Comparison of ENCODE assay signal across 15 cellular contexts in the genomic region with DNA sequence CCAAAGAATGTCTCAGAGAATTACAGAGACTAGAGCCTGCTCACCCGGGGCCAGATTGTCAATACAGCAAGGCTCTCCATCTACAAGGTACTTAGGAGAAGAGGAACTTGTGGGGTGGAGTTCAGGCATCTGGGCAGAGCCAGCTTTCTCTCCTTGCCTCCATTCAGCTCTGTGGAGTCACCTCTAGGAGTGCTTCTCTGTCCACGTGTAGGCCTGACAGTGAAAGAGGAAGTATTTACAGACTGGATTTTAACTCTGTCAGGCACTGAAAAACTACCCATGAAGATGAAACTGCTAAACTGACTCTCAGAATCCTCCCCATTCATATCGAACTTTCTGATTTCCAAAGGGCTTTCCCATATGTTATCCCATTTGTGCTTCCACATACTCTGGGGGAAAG.
DNase-seq lines count a peak whose midpoint lies in the region; ATAC-seq and TF ChIP-seq lines count a peak whose summit lies in the region.
"Had no signal": no experiment of that assay in that cellular context is flagged by ENCODE, and none has a peak within 500 bp of the region (broad histone marks: within the 10 kb centered on the region; RNA-seq: fewer than 3 reads in every experiment).

No MANE protein-coding gene starts in this region.

- H3K4me1 ChIP-seq in OCI-LY3 (ENCODE audit: low read length) = peaks cover 11% of the 10 kb centered on the region

- no peaks in the 10 kb centered on the region for H3K79me2 ChIP-seq in OCI-LY3 (ENCODE audit: low read length)

- 63 to 79% methylated on average over 3 of the region's 3 CpGs for WGBS in lower leg skin, 2 donors

- DNase-seq in GM20000 (ENCODE audit: low spot score) (peak; percentile 31), lower leg skin (ENCODE audit: low spot score in 2 of 2) (no peak)
- no peak for DNase-seq in central memory CD4-positive, alpha-beta T cell
- no peak for DNase-seq in stimulated activated naive CD4-positive, alpha-beta T cell (lab: John Stamatoyannopoulos, UW)
- no peak for DNase-seq in stimulated activated CD4-positive, alpha-beta T cell treated with anti-CD3 and anti-CD28 coated beads, Interleukin-4, amount 100 ng/mL, for 4 hours
- DNase-seq: activated CD4-positive, alpha-beta T cell treated with anti-CD3 and anti-CD28 coated beads, Interleukin-2, amount 50 U/mL, for 4 hours; activated naive CD4-positive, alpha-beta T cell treated with anti-CD3 and anti-CD28 coated beads for 36 hours; COR-L47; MG63; posterior cingulate gyrus; SK-N-SH; stimulated activated CD4-positive, alpha-beta T cell treated with anti-CD3 and anti-CD28 coated beads, Interleukin-1b, Interleukin-23, amount 100 ng/mL, for 48 hours had no signal

- TF ChIP-seq CTCF in GM20000 (IDR thresholded peaks at IDR 0.05; ENCODE audit: extremely low read depth, missing control alignments) (no peak), OCI-LY3 (IDR thresholded peaks at IDR 0.05; ENCODE audit: low read depth, low read length) (no peak), lower leg skin (IDR thresholded peaks at IDR 0.05) (no peak)

- H4K20me1 ChIP-seq in OCI-LY3 (ENCODE audit: insufficient read depth, low read length) = no peaks in the 10 kb centered on the region

- peaks cover 7% of the 10 kb centered on the region for H3K36me3 ChIP-seq in OCI-LY3 (replicated peaks; ENCODE audit: low read depth, low read length)
- H3K36me3 ChIP-seq: MG63 had no signal

- peak overlapping the region; percentile 1; the same call in 1 of the 2 replicates for H3K27ac ChIP-seq in OCI-LY3 (ENCODE audit: low read length)
- H3K27ac ChIP-seq: epithelial cell of prostate had no signal

- TF ChIP-seq POLR2A in lower leg skin (IDR thresholded peaks at IDR 0.05) = no peak

- 0 out of 2 replicates have a peak, but pooled peaks cover 4% of the 10 kb centered on the region for H3K9me3 ChIP-seq in OCI-LY3 (ENCODE audit: insufficient read depth, low read length)
- H3K9me3 ChIP-seq: MG63, SK-N-SH had no signal

- H3K4me2 ChIP-seq in OCI-LY3 (ENCODE audit: low read length) = peak overlapping the region; percentile 15
- H3K4me2 ChIP-seq: SK-N-SH had no signal

- peak; percentile 84 for ATAC-seq in HG03159 (IDR thresholded peaks at IDR 0.05; ENCODE audit: unreplicated experiment)

- no peaks in the 10 kb centered on the region for H3K27me3 ChIP-seq in OCI-LY3 (ENCODE audit: low read depth, low read length)
- H3K27me3 ChIP-seq: MG63 had no signal

- no peak overlapping the region; the same call in 1 of the 2 replicates for H3K9ac ChIP-seq in OCI-LY3 (ENCODE audit: low read length)
- H3K9ac ChIP-seq: SK-N-SH had no signal

- no peak overlapping the region for H3K4me3 ChIP-seq in OCI-LY3 (ENCODE audit: low read length)
- no peak overlapping the region for H3K4me3 ChIP-seq in lower leg skin (ENCODE audit: low read depth, poor library complexity, severe bottlenecking)
- H3K4me3 ChIP-seq: MG63 had no signal

- intact Hi-C loops in lower leg skin (cut with DNase I; ENCODE audit: low total_unique reads) = no loop called here

- peak overlapping the region; percentile 50; the same call in 1 of the 2 replicates for H2AFZ ChIP-seq in OCI-LY3 (ENCODE audit: low read depth, low read length)
